In genomic region chr16:30367349-30368009, GRCh38 we compare ENCODE assay signal across 8 cellular contexts. TPM values are rescaled to one million over a fixed set of nuclear protein-coding genes. Genes with fewer than 3 reads are reported as not detected.
DNase-seq lines count a peak whose midpoint lies in the region; ATAC-seq, FAIRE-seq and TF ChIP-seq lines count a peak whose summit lies in the region.
"Had no signal": no experiment of that assay in that cellular context is flagged by ENCODE, and none has a peak within 500 bp of the region (broad histone marks: within the 10 kb centered on the region; RNA-seq: fewer than 3 reads in every experiment).

No MANE protein-coding gene starts in this region.

- H3K27ac ChIP-seq in SU-DHL-6 (ENCODE audit: low read depth, low read length) = 0 out of 2 replicates have a peak overlapping the region, but pooled peaks have one; percentile 44
- H3K27ac ChIP-seq in keratinocyte (ENCODE audit: control insufficient read depth, insufficient read depth, low read length) = peak overlapping the region; percentile 73
- H3K27ac ChIP-seq: thyroid gland had no signal

- no peak for FAIRE-seq in keratinocyte (lab: Jason Lieb, UNC)

- H3K4me1 ChIP-seq in keratinocyte (ENCODE audit: control insufficient read depth, extremely low read depth, insufficient read depth, low read length) = peaks cover 25% of the 10 kb centered on the region

- H3K4me2 ChIP-seq in SU-DHL-6 (ENCODE audit: low read depth, low read length, poor library complexity, severe bottlenecking) = peak overlapping the region; percentile 83
- H3K4me2 ChIP-seq in keratinocyte (ENCODE audit: control insufficient read depth, extremely low read depth, insufficient read depth, low read depth, low read length) = peak overlapping the region; percentile 95

- H3K9me2 ChIP-seq in SU-DHL-6 (replicated peaks; ENCODE audit: insufficient read depth, low read length) = no peaks in the 10 kb centered on the region

- H3K9me1 ChIP-seq in keratinocyte (ENCODE audit: control insufficient read depth, extremely low read depth, insufficient read depth, low read length) = peaks cover 3% of the 10 kb centered on the region

- TF ChIP-seq CTCF in AG04449 (IDR thresholded peaks at IDR 0.05; ENCODE audit: insufficient read depth, low read length, missing control alignments) (no peak), SU-DHL-6 (IDR thresholded peaks at IDR 0.05; ENCODE audit: insufficient read depth, low read length, poor library complexity, severe bottlenecking) (no peak), keratinocyte (optimal IDR thresholded peaks at IDR 0.05 in 1 of 3, IDR thresholded peaks at IDR 0.05 in 1 of 3, conservative IDR thresholded peaks at IDR 0.05 in 1 of 3; ENCODE audit: extremely low read depth in 1 of 3, insufficient read depth in 2 of 3, low read length in 3 of 3) (no peak)

- no peak for ATAC-seq in HG03039 (IDR thresholded peaks at IDR 0.05; ENCODE audit: unreplicated experiment)

- H4K20me1 ChIP-seq in SU-DHL-6 (ENCODE audit: low read depth, low read length) = no peaks in the 10 kb centered on the region; the same call in 1 of the 2 replicates
- H4K20me1 ChIP-seq in keratinocyte (ENCODE audit: control insufficient read depth, extremely low read depth, insufficient read depth, low read length) = peaks cover 12% of the 10 kb centered on the region

- H3K9me3 ChIP-seq in SU-DHL-6 (ENCODE audit: insufficient read depth, low read length) (no peaks in the 10 kb centered on the region), keratinocyte (ENCODE audit: control insufficient read depth, low read depth, low read length) (no peaks in the 10 kb centered on the region)
- H3K9me3 ChIP-seq: thyroid gland had no signal

- dilution Hi-C loops in keratinocyte (cut with MboI; ENCODE audit: extremely low pct_ligation_motif_present, low sequenced_read_pairs) = no loop called here

- CTCF ChIA-PET in AG04449 (lab: Yijun Ruan, JAX) = interaction anchor here (1.6 kb wide), 1 partner anchor 40 kb away, joined by 3 read pairs; the partner anchor contains the start of gene ZNF771

- DNase-seq in AG04449 (ENCODE audit: low read depth, low spot score) (no peak), keratinocyte (ENCODE audit: low read depth, low spot score) (no peak), GM19238 (ENCODE audit: insufficient read length, low spot score) (no peak), NCI-H2081 (lab: John Stamatoyannopoulos, UW) (no peak)
- DNase-seq: NCI-H1694, thyroid gland had no signal

- POLR2A ChIA-PET in AG04449 (lab: Yijun Ruan, JAX) = interaction anchor here (0.5 kb wide), 1 partner anchor 28 kb away, joined by 3 read pairs; no protein-coding TSS in a partner anchor

- H3K27me3 ChIP-seq in SU-DHL-6 (ENCODE audit: low read length) (no peaks in the 10 kb centered on the region), keratinocyte (ENCODE audit: control insufficient read depth, extremely low read depth, insufficient read depth, low read length) (no peaks in the 10 kb centered on the region)
- H3K27me3 ChIP-seq: thyroid gland had no signal

- peak overlapping the region; percentile 96 for H3K9ac ChIP-seq in SU-DHL-6 (ENCODE audit: low read length)
- peak overlapping the region; percentile 80 for H3K9ac ChIP-seq in keratinocyte (ENCODE audit: control insufficient read depth, extremely low read depth, insufficient read depth, low read length)

- H3K36me3 ChIP-seq in SU-DHL-6 (ENCODE audit: low read length) = 0 out of 2 replicates have a peak, but pooled peaks cover 1% of the 10 kb centered on the region
- H3K36me3 ChIP-seq in keratinocyte (ENCODE audit: control insufficient read depth in 2 of 2, extremely low read depth in 1 of 2, insufficient read depth in 2 of 2, low read length in 2 of 2) = peaks cover 8 to 29% of the 10 kb centered on the region in 2 experiments

- H3K4me3 ChIP-seq in AG04449 (ENCODE audit: low read depth, low read length) = peak overlapping the region; percentile 85
- peak overlapping the region; percentile 73 for H3K4me3 ChIP-seq in SU-DHL-6 (ENCODE audit: insufficient read depth, low read length, poor library complexity, severe bottlenecking)
- peak overlapping the region; percentile 74 to 97 (median 82) for H3K4me3 ChIP-seq in keratinocyte (ENCODE audit: control insufficient read depth in 2 of 3, extremely low read depth in 1 of 3, insufficient read depth in 2 of 3, low read depth in 1 of 3, low read length in 3 of 3)

- peaks cover 13% of the 10 kb centered on the region for H3F3A ChIP-seq in SU-DHL-6 (ENCODE audit: insufficient read depth)

- H2AFZ ChIP-seq in SU-DHL-6 (ENCODE audit: low read depth, low read length, severe bottlenecking) (no peak overlapping the region), keratinocyte (ENCODE audit: control insufficient read depth, low read length) (no peak overlapping the region)

- H3K79me2 ChIP-seq in SU-DHL-6 (ENCODE audit: insufficient read depth, low read length) (peaks cover 74% of the 10 kb centered on the region), keratinocyte (ENCODE audit: control insufficient read depth, insufficient read depth, low read length) (peaks cover 73% of the 10 kb centered on the region)

RNA-seq across cellular contexts. Expression of gene TBC1D10B, which starts 2.8 kb away (rescaled TPM):
- polyA plus RNA-seq in keratinocyte = 8.6 to 20.0 TPM (median 8.9 TPM) in 3 replicates
- 7.0 TPM for polyA plus RNA-seq in keratinocyte (2011; ENCODE audit: low read depth)
- 11.1 and 20.1 TPM in 2 replicates for polyA plus RNA-seq in keratinocyte (2011; cell fraction: cytosol; rRNA removed)
- polyA plus RNA-seq in keratinocyte (2011; cell fraction: nucleus; rRNA removed) = 27.7 and 32.3 TPM in 2 replicates
- 22.4 and 30.2 TPM in 2 replicates for polyA plus RNA-seq in keratinocyte (2012; ENCODE audit: low replicate concordance)
- 14.2 to 51.2 TPM (median 17.3 TPM) in 3 replicates for polyA minus RNA-seq in keratinocyte
- 35.9 TPM for polyA minus RNA-seq in keratinocyte (2011; cell fraction: cytosol; rRNA and poly(A)+ RNA removed)
- polyA minus RNA-seq in keratinocyte (2011; cell fraction: nucleus; rRNA and poly(A)+ RNA removed) = 17.9 and 18.5 TPM in 2 replicates

RNA-seq across cellular contexts. Expression of gene MYL11, which starts 7.1 kb away (rescaled TPM):
- 0.82 TPM in 1 of 3 replicates, not detected in the others for polyA plus RNA-seq in keratinocyte
- polyA plus RNA-seq in keratinocyte (2011; ENCODE audit: low read depth) = not detected
- polyA plus RNA-seq in keratinocyte (2011; cell fraction: cytosol; rRNA removed) = not detected in 2 replicates
- polyA plus RNA-seq in keratinocyte (2011; cell fraction: nucleus; rRNA removed) = not detected in 2 replicates
- 1.5 TPM in 1 of 2 replicates, not detected in the other for polyA plus RNA-seq in keratinocyte (2012; ENCODE audit: low replicate concordance)
- 1.8 TPM in 1 of 3 replicates, not detected in the others for polyA minus RNA-seq in keratinocyte
- polyA minus RNA-seq in keratinocyte (2011; cell fraction: cytosol; rRNA and poly(A)+ RNA removed) = not detected
- not detected in 2 replicates for polyA minus RNA-seq in keratinocyte (2011; cell fraction: nucleus; rRNA and poly(A)+ RNA removed)

RNA-seq across cellular contexts. Expression of gene CD2BP2, which starts 12.4 kb away (rescaled TPM):
- 41.2 to 49.5 TPM (median 44.4 TPM) in 3 replicates for polyA plus RNA-seq in keratinocyte
- 15.2 TPM for polyA plus RNA-seq in keratinocyte (2011; ENCODE audit: low read depth)
- 22.2 and 34.3 TPM in 2 replicates for polyA plus RNA-seq in keratinocyte (2011; cell fraction: cytosol; rRNA removed)
- polyA plus RNA-seq in keratinocyte (2011; cell fraction: nucleus; rRNA removed) = 54.4 and 57.5 TPM in 2 replicates
- polyA plus RNA-seq in keratinocyte (2012; ENCODE audit: low replicate concordance) = 30.3 and 47.9 TPM in 2 replicates
- 18.8 to 24.9 TPM (median 24.1 TPM) in 3 replicates for polyA minus RNA-seq in keratinocyte
- polyA minus RNA-seq in keratinocyte (2011; cell fraction: cytosol; rRNA and poly(A)+ RNA removed) = 20.0 TPM
- polyA minus RNA-seq in keratinocyte (2011; cell fraction: nucleus; rRNA and poly(A)+ RNA removed) = 14.6 and 18.5 TPM in 2 replicates

RNA-seq across cellular contexts. Expression of gene SEPTIN1, which starts 14.9 kb away (rescaled TPM):
- polyA plus RNA-seq in keratinocyte = 0.04 TPM in 1 of 3 replicates, not detected in the others
- polyA plus RNA-seq in keratinocyte (2011; ENCODE audit: low read depth) = 0.27 TPM
- 0.09 TPM in 1 of 2 replicates, not detected in the other for polyA plus RNA-seq in keratinocyte (2011; cell fraction: cytosol; rRNA removed)
- 0.08 TPM in 1 of 2 replicates, not detected in the other for polyA plus RNA-seq in keratinocyte (2011; cell fraction: nucleus; rRNA removed)
- 0.37 and 0.42 TPM in 2 replicates for polyA plus RNA-seq in keratinocyte (2012; ENCODE audit: low replicate concordance)
- polyA minus RNA-seq in keratinocyte = not detected in 3 replicates
- polyA minus RNA-seq in keratinocyte (2011; cell fraction: cytosol; rRNA and poly(A)+ RNA removed) = not detected
- polyA minus RNA-seq in keratinocyte (2011; cell fraction: nucleus; rRNA and poly(A)+ RNA removed) = not detected in 2 replicates

RNA-seq across cellular contexts. Expression of gene ZNF48, which starts 27.7 kb away (rescaled TPM):
- 3.7 to 4.3 TPM (median 3.7 TPM) in 3 replicates for polyA plus RNA-seq in keratinocyte
- polyA plus RNA-seq in keratinocyte (2011; ENCODE audit: low read depth) = 6.7 TPM
- 2.3 and 4.2 TPM in 2 replicates for polyA plus RNA-seq in keratinocyte (2011; cell fraction: cytosol; rRNA removed)
- 4.0 and 4.5 TPM in 2 replicates for polyA plus RNA-seq in keratinocyte (2011; cell fraction: nucleus; rRNA removed)
- polyA plus RNA-seq in keratinocyte (2012; ENCODE audit: low replicate concordance) = 3.7 and 4.9 TPM in 2 replicates
- polyA minus RNA-seq in keratinocyte = 3.8 to 6.8 TPM (median 4.4 TPM) in 3 replicates
- 5.0 TPM for polyA minus RNA-seq in keratinocyte (2011; cell fraction: cytosol; rRNA and poly(A)+ RNA removed)
- 2.9 and 3.1 TPM in 2 replicates for polyA minus RNA-seq in keratinocyte (2011; cell fraction: nucleus; rRNA and poly(A)+ RNA removed)
